In the genomic region with DNA sequence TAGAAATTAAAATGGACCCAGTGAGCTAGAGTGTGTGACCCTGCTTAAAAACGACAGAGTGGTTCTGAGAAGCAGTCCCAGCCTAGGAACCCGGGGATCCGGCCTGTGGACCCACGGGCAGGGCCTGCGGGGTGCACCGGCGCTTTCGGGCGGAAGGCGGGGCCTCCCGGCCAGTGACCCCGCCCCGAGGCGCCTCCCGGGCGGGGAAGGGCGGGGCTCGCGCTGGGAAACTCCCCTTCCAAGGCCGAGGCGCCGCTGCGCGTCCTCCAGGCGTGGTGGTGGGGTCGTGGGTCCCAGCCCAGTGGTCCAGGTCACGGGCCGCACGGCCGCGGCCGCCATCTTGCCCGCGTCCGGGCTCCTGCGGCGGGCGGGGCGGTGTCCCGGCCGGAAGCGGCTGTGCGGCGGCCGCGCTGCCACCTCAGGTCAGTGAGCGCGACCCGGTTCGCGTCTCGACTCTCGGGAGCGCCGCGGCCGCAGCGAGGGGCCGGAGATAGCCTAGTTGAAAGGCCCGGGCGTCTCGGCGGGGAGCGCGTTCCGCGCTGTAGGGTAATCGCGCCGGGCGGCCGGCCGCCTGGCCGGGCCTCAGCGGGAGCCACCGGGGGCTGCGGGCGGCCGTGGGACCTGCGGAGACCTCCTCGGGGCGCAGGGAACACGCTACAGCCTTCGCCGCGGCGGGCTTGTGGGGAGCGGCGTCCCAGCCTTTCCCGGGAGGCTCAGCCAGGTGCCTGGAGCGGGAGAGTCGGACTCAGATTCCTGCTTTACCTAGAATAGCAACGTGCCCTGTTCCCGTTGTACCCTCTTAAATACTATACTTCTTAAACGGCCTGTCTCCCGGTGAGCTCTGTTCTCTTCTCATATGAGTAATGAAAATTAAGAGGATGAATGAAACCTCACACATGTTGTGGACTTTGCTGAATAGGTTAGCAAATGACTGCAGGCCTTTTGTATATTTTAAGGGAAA, we compare ENCODE assay signal across 1 cellular context.
A peak's percentile ranks its signal among the peaks of the same experiment; 100 is the strongest.
TF ChIP-seq lines count a peak whose summit lies in the region.

Gene MIOS (plus strand): TSS at position 234 of the 961 bp plus-strand sequence. CDS start 5,592 bp downstream, outside the sequence.

TF ChIP-seq in GM12878, 131 proteins besides CTCF, POLR2A, EP300 and RAD21 (continued from another document):
- TF ChIP-seq, protein P1, sequence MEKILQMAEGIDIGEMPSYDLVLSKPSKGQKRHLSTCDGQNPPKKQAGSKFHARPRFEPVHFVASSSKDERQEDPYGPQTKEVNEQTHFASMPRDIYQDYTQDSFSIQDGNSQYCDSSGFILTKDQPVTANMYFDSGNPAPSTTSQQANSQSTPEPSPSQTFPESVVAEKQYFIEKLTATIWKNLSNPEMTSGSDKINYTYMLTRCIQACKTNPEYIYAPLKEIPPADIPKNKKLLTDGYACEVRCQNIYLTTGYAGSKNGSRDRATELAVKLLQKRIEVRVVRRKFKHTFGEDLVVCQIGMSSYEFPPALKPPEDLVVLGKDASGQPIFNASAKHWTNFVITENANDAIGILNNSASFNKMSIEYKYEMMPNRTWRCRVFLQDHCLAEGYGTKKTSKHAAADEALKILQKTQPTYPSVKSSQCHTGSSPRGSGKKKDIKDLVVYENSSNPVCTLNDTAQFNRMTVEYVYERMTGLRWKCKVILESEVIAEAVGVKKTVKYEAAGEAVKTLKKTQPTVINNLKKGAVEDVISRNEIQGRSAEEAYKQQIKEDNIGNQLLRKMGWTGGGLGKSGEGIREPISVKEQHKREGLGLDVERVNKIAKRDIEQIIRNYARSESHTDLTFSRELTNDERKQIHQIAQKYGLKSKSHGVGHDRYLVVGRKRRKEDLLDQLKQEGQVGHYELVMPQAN (conservative IDR thresholded peaks at IDR 0.05), result peak; percentile 93; the same call in 1 of the 2 replicates
- no peak for TF ChIP-seq NFYA (IDR thresholded peaks at IDR 0.05; ENCODE audit: borderline replicate concordance, low read depth, low read length)
- 0 out of 2 replicates have a peak, but pooled peaks have one; percentile 27 for TF ChIP-seq MXI1 (IDR thresholded peaks at IDR 0.05; ENCODE audit: low read depth, low read length)
- TF ChIP-seq ZNF384 (IDR thresholded peaks at IDR 0.05; ENCODE audit: borderline replicate concordance, low read depth, low read length), result no peak; the same call in 1 of the 2 replicates
- TF ChIP-seq DPF2 (IDR thresholded peaks at IDR 0.05), result peak; percentile 94
- 0 out of 2 replicates have a peak, but pooled peaks have one; percentile 57 for TF ChIP-seq CHD1 (IDR thresholded peaks at IDR 0.05; ENCODE audit: low read depth, low read length)
- no peak for TF ChIP-seq EGR1 (IDR thresholded peaks at IDR 0.05; ENCODE audit: borderline replicate concordance in 1 of 2, low read depth in 2 of 2, low read length in 2 of 2)
- peak; percentile 55; the same call in 1 of the 2 replicates for TF ChIP-seq TCF3 (IDR thresholded peaks at IDR 0.05; ENCODE audit: borderline replicate concordance, insufficient read depth, low read depth, low read length)
- TF ChIP-seq STAT3 (IDR thresholded peaks at IDR 0.05; ENCODE audit: low read depth, low read length), result no peak
- TF ChIP-seq ZSCAN29 (IDR thresholded peaks at IDR 0.05), result peak; percentile 80
- TF ChIP-seq POLR2AphosphoS5 (IDR thresholded peaks at IDR 0.05; ENCODE audit: low read length), result peak; percentile 79
- TF ChIP-seq, protein P2, sequence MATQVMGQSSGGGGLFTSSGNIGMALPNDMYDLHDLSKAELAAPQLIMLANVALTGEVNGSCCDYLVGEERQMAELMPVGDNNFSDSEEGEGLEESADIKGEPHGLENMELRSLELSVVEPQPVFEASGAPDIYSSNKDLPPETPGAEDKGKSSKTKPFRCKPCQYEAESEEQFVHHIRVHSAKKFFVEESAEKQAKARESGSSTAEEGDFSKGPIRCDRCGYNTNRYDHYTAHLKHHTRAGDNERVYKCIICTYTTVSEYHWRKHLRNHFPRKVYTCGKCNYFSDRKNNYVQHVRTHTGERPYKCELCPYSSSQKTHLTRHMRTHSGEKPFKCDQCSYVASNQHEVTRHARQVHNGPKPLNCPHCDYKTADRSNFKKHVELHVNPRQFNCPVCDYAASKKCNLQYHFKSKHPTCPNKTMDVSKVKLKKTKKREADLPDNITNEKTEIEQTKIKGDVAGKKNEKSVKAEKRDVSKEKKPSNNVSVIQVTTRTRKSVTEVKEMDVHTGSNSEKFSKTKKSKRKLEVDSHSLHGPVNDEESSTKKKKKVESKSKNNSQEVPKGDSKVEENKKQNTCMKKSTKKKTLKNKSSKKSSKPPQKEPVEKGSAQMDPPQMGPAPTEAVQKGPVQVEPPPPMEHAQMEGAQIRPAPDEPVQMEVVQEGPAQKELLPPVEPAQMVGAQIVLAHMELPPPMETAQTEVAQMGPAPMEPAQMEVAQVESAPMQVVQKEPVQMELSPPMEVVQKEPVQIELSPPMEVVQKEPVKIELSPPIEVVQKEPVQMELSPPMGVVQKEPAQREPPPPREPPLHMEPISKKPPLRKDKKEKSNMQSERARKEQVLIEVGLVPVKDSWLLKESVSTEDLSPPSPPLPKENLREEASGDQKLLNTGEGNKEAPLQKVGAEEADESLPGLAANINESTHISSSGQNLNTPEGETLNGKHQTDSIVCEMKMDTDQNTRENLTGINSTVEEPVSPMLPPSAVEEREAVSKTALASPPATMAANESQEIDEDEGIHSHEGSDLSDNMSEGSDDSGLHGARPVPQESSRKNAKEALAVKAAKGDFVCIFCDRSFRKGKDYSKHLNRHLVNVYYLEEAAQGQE (IDR thresholded peaks at IDR 0.05; ENCODE audit: low read depth, low read length), result no peak
- TF ChIP-seq NR2C1 (IDR thresholded peaks at IDR 0.05), result peak; percentile 52; the same call in 1 of the 2 replicates
- no peak for TF ChIP-seq SRF (IDR thresholded peaks at IDR 0.05; ENCODE audit: low read depth in 2 of 2, low read length in 2 of 2)
- TF ChIP-seq ZBTB4 (CRISPR knock-in tag; IDR thresholded peaks at IDR 0.05), result no peak
- no peak for TF ChIP-seq RFX5 (IDR thresholded peaks at IDR 0.05; ENCODE audit: low read depth, low read length)
- no peak for TF ChIP-seq MTA2 (IDR thresholded peaks at IDR 0.05; ENCODE audit: low read depth)
- no peak for TF ChIP-seq PAX8 (IDR thresholded peaks at IDR 0.05)
- TF ChIP-seq YY1 (IDR thresholded peaks at IDR 0.05; ENCODE audit: low read depth, low read length), result peak; percentile 96
- no peak for TF ChIP-seq WRNIP1 (IDR thresholded peaks at IDR 0.05; ENCODE audit: borderline replicate concordance, low read depth, low read length)
- TF ChIP-seq E4F1 (IDR thresholded peaks at IDR 0.05; ENCODE audit: borderline replicate concordance, partially characterized antibody), result no peak
- TF ChIP-seq MAX (IDR thresholded peaks at IDR 0.05; ENCODE audit: low read depth, low read length), result no peak
- no peak for TF ChIP-seq PML (IDR thresholded peaks at IDR 0.05; ENCODE audit: low read length)
- no peak for TF ChIP-seq EZH2 (IDR thresholded peaks at IDR 0.05; ENCODE audit: borderline replicate concordance, control insufficient read depth, low read depth, low read length)
- no peak for TF ChIP-seq ZNF274 (IDR thresholded peaks at IDR 0.05; ENCODE audit: insufficient read depth, insufficient read length)
- peak; percentile 99 for TF ChIP-seq GATAD2B (conservative IDR thresholded peaks at IDR 0.05; ENCODE audit: low read depth)
- 0 out of 2 replicates have a peak, but pooled peaks have one; percentile 25 for TF ChIP-seq RELB (IDR thresholded peaks at IDR 0.05; ENCODE audit: low read depth)
- no peak for TF ChIP-seq BCL11A (IDR thresholded peaks at IDR 0.05; ENCODE audit: low read depth, low read length)
- no peak for TF ChIP-seq SMC3 (IDR thresholded peaks at IDR 0.05; ENCODE audit: borderline replicate concordance, low read length)
- no peak for TF ChIP-seq IKZF2 (IDR thresholded peaks at IDR 0.05)
- peak; percentile 19 for TF ChIP-seq MYC (IDR thresholded peaks at IDR 0.05; ENCODE audit: insufficient read depth, insufficient read length, insufficient replicate concordance, low read length, severe bottlenecking)
- TF ChIP-seq, protein P3, sequence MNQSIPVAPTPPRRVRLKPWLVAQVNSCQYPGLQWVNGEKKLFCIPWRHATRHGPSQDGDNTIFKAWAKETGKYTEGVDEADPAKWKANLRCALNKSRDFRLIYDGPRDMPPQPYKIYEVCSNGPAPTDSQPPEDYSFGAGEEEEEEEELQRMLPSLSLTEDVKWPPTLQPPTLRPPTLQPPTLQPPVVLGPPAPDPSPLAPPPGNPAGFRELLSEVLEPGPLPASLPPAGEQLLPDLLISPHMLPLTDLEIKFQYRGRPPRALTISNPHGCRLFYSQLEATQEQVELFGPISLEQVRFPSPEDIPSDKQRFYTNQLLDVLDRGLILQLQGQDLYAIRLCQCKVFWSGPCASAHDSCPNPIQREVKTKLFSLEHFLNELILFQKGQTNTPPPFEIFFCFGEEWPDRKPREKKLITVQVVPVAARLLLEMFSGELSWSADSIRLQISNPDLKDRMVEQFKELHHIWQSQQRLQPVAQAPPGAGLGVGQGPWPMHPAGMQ (IDR thresholded peaks at IDR 0.05; ENCODE audit: borderline replicate concordance), result no peak
- TF ChIP-seq ZBED1 (IDR thresholded peaks at IDR 0.05; ENCODE audit: borderline replicate concordance), result no peak
